In genomic region chr3:186021673-186022362, GRCh38 we compare ENCODE assay signal across 13 cellular contexts.
DNase-seq lines count a peak whose midpoint lies in the region; ATAC-seq and TF ChIP-seq lines count a peak whose summit lies in the region.
"Had no signal": no experiment of that assay in that cellular context is flagged by ENCODE, and none has a peak within 500 bp of the region (broad histone marks: within the 10 kb centered on the region; RNA-seq: fewer than 3 reads in every experiment).

No MANE protein-coding gene starts in this region.

- H3K9me3 Mint-ChIP-seq in activated CD4-positive, alpha-beta memory T cell treated with anti-CD3 and anti-CD28 coated beads for 36 hours = no peaks in the 10 kb centered on the region
- H3K9me3 Mint-ChIP-seq: activated B cell treated with CpG ODN at 0.5 μM for 24 hours had no signal

- H3K18ac ChIP-seq in mesenchymal stem cell (ENCODE audit: low read depth in 1 of 2, low read length in 2 of 2) = no peak overlapping the region

- no peaks in the 10 kb centered on the region for H3K36me3 Mint-ChIP-seq in activated CD4-positive, alpha-beta memory T cell treated with anti-CD3 and anti-CD28 coated beads for 36 hours

- DNase-seq in AG04449 (ENCODE audit: low read depth, low spot score) (peak; percentile 82), HT1080 (ENCODE audit: low read depth) (peak; percentile 91), brain microvascular endothelial cell (peak; percentile 88), mesenchymal stem cell (peak; percentile 92), KBM-7 (no peak), anterior cingulate cortex (lab: John Stamatoyannopoulos, UW) (no peak)
- no peak for DNase-seq in activated CD4-positive, alpha-beta memory T cell treated with anti-CD3 and anti-CD28 coated beads for 36 hours
- DNase-seq: activated B cell treated with CpG ODN at 0.5 μM for 24 hours; activated effector memory CD4-positive, alpha-beta T cell treated with anti-CD3 and anti-CD28 coated beads, Interleukin-2, amount 50 U/mL, for 16 hours; NCI-H1105 had no signal

- H3K9ac ChIP-seq in mesenchymal stem cell (ENCODE audit: low read length) = peak overlapping the region; percentile 71

- no peak overlapping the region for H3K4me3 Mint-ChIP-seq in activated CD4-positive, alpha-beta memory T cell treated with anti-CD3 and anti-CD28 coated beads for 36 hours
- H3K4me3 Mint-ChIP-seq: activated B cell treated with CpG ODN at 0.5 μM for 24 hours, B cell, nephron had no signal

- H3K27me3 Mint-ChIP-seq in activated CD4-positive, alpha-beta memory T cell treated with anti-CD3 and anti-CD28 coated beads for 36 hours = peaks cover 8% of the 10 kb centered on the region

- intact Hi-C loops in activated CD4-positive, alpha-beta memory T cell treated with anti-CD3 and anti-CD28 coated beads for 36 hours (cut with micrococcal nuclease) = no loop called here

- H3K27ac ChIP-seq in brain microvascular endothelial cell (no peak overlapping the region), mesenchymal stem cell (ENCODE audit: low read length, poor library complexity, severe bottlenecking) (peak overlapping the region; percentile 89)

- no peaks in the 10 kb centered on the region for H3K36me3 ChIP-seq in brain microvascular endothelial cell (replicated peaks)
- no peaks in the 10 kb centered on the region for H3K36me3 ChIP-seq in mesenchymal stem cell (ENCODE audit: control insufficient read depth in 1 of 2, insufficient read depth in 2 of 2, low read depth in 1 of 2, low read length in 2 of 2)

- CTCF ChIA-PET in AG04449 (lab: Yijun Ruan, JAX) = interaction anchor here (1.0 to 2.6 kb wide), 5 partner anchors 29 to 255 kb away, joined by 3 to 6 read pairs (median 4); no protein-coding TSS in a partner anchor
- CTCF ChIA-PET in activated CD4-positive, alpha-beta memory T cell treated with anti-CD3 and anti-CD28 coated beads for 36 hours (lab: Charles Lee) = no interaction called here

- H4K8ac ChIP-seq in mesenchymal stem cell (ENCODE audit: low read length) = no peak overlapping the region

- H4K91ac ChIP-seq in mesenchymal stem cell (ENCODE audit: low read length) = no peak overlapping the region

- peak overlapping the region; percentile 73 for H2BK120ac ChIP-seq in mesenchymal stem cell (ENCODE audit: low read depth, low read length)

- 34% methylated on average over 8 of the region's 8 CpGs for WGBS in mesenchymal stem cell

- no peak overlapping the region for H3K4me3 ChIP-seq in AG04449 (ENCODE audit: low read depth, low read length)
- no peak overlapping the region for H3K4me3 ChIP-seq in brain microvascular endothelial cell (ENCODE audit: low read depth, low read length)
- H3K4me3 ChIP-seq in mesenchymal stem cell (ENCODE audit: insufficient read depth in 1 of 2, low read depth in 1 of 2, low read length in 2 of 2) = peak overlapping the region in 1 of 2 experiments; percentile 51

- peak overlapping the region; percentile 87 for H2AK5ac ChIP-seq in mesenchymal stem cell (ENCODE audit: low read length, severe bottlenecking)

- H3K27me3 ChIP-seq in brain microvascular endothelial cell (replicated peaks) = no peaks in the 10 kb centered on the region
- H3K27me3 ChIP-seq in mesenchymal stem cell (ENCODE audit: control insufficient read depth in 1 of 2, insufficient read depth in 1 of 2, low read length in 2 of 2) = no peaks in the 10 kb centered on the region

- POLR2A ChIA-PET in AG04449 (lab: Yijun Ruan, JAX) = interaction anchor here (0.7 kb wide), 1 partner anchor 548 kb away, joined by 3 read pairs; no protein-coding TSS in a partner anchor
- POLR2A ChIA-PET in activated CD4-positive, alpha-beta memory T cell treated with anti-CD3 and anti-CD28 coated beads for 36 hours (lab: Charles Lee) = no interaction called here

- H3K4me1 ChIP-seq in mesenchymal stem cell (ENCODE audit: control insufficient read depth, insufficient read depth, low read depth, low read length) = peaks cover 6% of the 10 kb centered on the region

- peak overlapping the region in 1 of 2 experiments; percentile 49 for H3K4ac ChIP-seq in mesenchymal stem cell (ENCODE audit: low read depth in 1 of 2, low read length in 2 of 2)

- H3K79me1 ChIP-seq in mesenchymal stem cell (replicated peaks; ENCODE audit: low read length, poor library complexity, severe bottlenecking) = no peaks in the 10 kb centered on the region

- H3K4me1 Mint-ChIP-seq in activated CD4-positive, alpha-beta memory T cell treated with anti-CD3 and anti-CD28 coated beads for 36 hours (ENCODE audit: low read depth) = peaks cover 8% of the 10 kb centered on the region
- H3K4me1 Mint-ChIP-seq: activated B cell treated with CpG ODN at 0.5 μM for 24 hours, B cell had no signal

- in situ Hi-C loops in brain microvascular endothelial cell (cut with HindIII; ENCODE audit: low pct_ligation_motif_present, low sequenced_read_pairs) = no loop called here
- in situ Hi-C loops in KBM-7 (cut with MboI; ENCODE audit: low pct_unique_long_range_greater_than_20kb, low sequenced_read_pairs) = no loop called here

- no peak overlapping the region for H3K23ac ChIP-seq in mesenchymal stem cell (ENCODE audit: low read length in 2 of 2)

- TF ChIP-seq CTCF in AG04449 (IDR thresholded peaks at IDR 0.05; ENCODE audit: insufficient read depth, low read length, missing control alignments) = no peak
- TF ChIP-seq CTCF in brain microvascular endothelial cell (IDR thresholded peaks at IDR 0.05; ENCODE audit: low read depth, low read length, missing control alignments) = no peak

- H3K4me2 ChIP-seq in mesenchymal stem cell (ENCODE audit: low read length, poor library complexity, severe bottlenecking) = peak overlapping the region; percentile 7

- H3K14ac ChIP-seq in mesenchymal stem cell (ENCODE audit: low read length in 2 of 2) = no peak overlapping the region

- ATAC-seq in GM18511 (IDR thresholded peaks at IDR 0.05; ENCODE audit: unreplicated experiment) = no peak

- peaks cover 1% of the 10 kb centered on the region for H3K9me3 ChIP-seq in mesenchymal stem cell (ENCODE audit: control insufficient read depth, low read length)

- no peak overlapping the region for H3K27ac Mint-ChIP-seq in activated CD4-positive, alpha-beta memory T cell treated with anti-CD3 and anti-CD28 coated beads for 36 hours
- H3K27ac Mint-ChIP-seq: activated B cell treated with CpG ODN at 0.5 μM for 24 hours, B cell, nephron had no signal

- no peak overlapping the region for H2AFZ ChIP-seq in mesenchymal stem cell (ENCODE audit: low read depth, low read length)

- H2BK15ac ChIP-seq in mesenchymal stem cell (ENCODE audit: low read depth, poor library complexity, severe bottlenecking) = no peak overlapping the region

- no peak overlapping the region for H2BK5ac ChIP-seq in mesenchymal stem cell (ENCODE audit: low read depth, low read length, poor library complexity, severe bottlenecking)

- H2BK12ac ChIP-seq in mesenchymal stem cell (ENCODE audit: low read length in 2 of 2) = no peak overlapping the region

Comparison
In these comparisons a context has a peak if more than half of its experiments do, and no peak if none do; other contexts are left out.
1. DNase-seq: peak in AG04449 (single experiment), HT1080 (single experiment), brain microvascular endothelial cell (single experiment) and mesenchymal stem cell (single experiment); none in activated CD4-positive, alpha-beta memory T cell treated with anti-CD3 and anti-CD28 coated beads for 36 hours (single experiment), KBM-7 (single experiment) and anterior cingulate cortex (0 of 58).